Comparison of ENCODE assay signal across 9 cellular contexts in the genomic region with DNA sequence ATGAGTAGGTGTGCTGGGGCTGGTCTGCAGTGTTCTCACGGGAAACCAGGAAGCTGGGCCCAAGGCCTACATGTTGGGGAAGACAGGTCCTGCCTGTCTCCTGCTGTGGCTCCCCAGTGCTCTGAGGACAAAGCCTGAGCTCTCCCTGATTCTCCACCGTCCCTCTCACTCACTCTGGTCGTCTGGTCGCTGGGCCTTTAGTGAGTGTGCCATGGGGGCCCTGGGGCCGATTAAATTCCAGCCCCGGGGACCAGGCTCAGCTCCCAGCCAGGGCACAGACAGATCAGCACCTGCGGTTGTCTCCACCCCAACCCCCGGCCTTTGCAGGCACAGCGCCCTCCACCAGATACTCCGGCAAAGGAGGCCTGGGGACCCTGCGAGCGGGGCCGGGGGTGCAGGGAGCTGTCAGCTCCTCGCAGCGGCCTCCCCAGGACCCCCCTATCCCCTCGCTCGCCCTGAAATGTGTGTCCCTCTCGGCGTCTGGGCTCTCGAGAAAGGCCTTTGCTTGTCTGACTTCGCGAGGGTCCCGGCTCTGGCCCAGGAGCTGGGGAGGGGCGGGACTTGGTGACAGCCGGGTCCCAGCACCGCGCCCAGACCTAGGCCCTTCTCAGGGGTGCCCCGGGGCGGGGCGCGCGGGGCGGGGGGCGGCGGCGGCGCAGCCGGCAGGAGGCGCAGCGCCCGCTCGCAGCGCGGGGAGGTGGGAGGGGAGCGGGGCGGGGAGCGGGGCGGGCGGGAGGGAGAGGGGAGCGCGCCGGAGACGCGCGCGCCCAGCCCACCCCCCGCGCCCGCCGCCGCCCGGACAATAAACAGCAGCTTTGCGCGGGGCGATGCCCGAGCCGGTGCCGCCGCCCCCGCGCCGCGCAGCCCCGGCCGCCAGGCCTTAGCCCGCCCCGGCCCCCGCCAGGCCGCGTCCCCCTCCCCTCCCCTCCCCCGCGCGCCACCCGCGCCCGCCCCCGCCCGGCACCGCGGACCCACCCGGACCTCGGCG. TPM values are rescaled to one million over a fixed set of nuclear protein-coding genes. Genes with fewer than 3 reads are reported as not detected.
DNase-seq lines count a peak whose midpoint lies in the region; ATAC-seq and FAIRE-seq lines count a peak whose summit lies in the region.
"Had no signal": no experiment of that assay in that cellular context is flagged by ENCODE, and none has a peak within 500 bp of the region (broad histone marks: within the 10 kb centered on the region; RNA-seq: fewer than 3 reads in every experiment).

A gene with protein sequence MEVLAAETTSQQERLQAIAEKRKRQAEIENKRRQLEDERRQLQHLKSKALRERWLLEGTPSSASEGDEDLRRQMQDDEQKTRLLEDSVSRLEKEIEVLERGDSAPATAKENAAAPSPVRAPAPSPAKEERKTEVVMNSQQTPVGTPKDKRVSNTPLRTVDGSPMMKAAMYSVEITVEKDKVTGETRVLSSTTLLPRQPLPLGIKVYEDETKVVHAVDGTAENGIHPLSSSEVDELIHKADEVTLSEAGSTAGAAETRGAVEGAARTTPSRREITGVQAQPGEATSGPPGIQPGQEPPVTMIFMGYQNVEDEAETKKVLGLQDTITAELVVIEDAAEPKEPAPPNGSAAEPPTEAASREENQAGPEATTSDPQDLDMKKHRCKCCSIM (plus strand): TSS at position 782 of the 988 bp plus-strand sequence. CDS start 212 bp downstream, outside the sequence.

- peak within 1 kb of the TSS in 1 of 2 donors; percentile 24 for H3K27ac ChIP-seq in small intestine (ENCODE audit: low read depth in 1 of 2, low read length in 1 of 2)

- 9 to 28% (median 13%) methylated on average over 26 to 83 of the region's 93 CpGs for WGBS in small intestine, 3 donors

- no peak within 1 kb of the TSS for H3K27ac Mint-ChIP-seq in activated CD8-positive, alpha-beta T cell treated with anti-CD3 and anti-CD28 coated beads, Interleukin-2, amount 10 ng/mL, durations not matched to agents 7 days and 5 days
- H3K27ac Mint-ChIP-seq: activated naive CD4-positive, alpha-beta T cell treated with anti-CD3 and anti-CD28 coated beads, Interleukin-2, amount 50 U/mL, for 72 hours had no signal

- POLR2A ChIA-PET in activated CD8-positive, alpha-beta T cell treated with anti-CD3 and anti-CD28 coated beads, Interleukin-2, amount 10 ng/mL, durations not matched to agents 7 days and 5 days (lab: Charles Lee), result no interaction called here

- H3K27me3 Mint-ChIP-seq in activated CD8-positive, alpha-beta T cell treated with anti-CD3 and anti-CD28 coated beads, Interleukin-2, amount 10 ng/mL, durations not matched to agents 7 days and 5 days (ENCODE audit: low read depth), result peaks cover 17% of the 10 kb centered on the region

- no peak for ATAC-seq in HG03469 (IDR thresholded peaks at IDR 0.05; ENCODE audit: unreplicated experiment)
- no peak for ATAC-seq in activated CD8-positive, alpha-beta T cell treated with anti-CD3 and anti-CD28 coated beads, Interleukin-2, amount 10 ng/mL, durations not matched to agents 7 days and 5 days

- H3K9me3 Mint-ChIP-seq in activated CD8-positive, alpha-beta T cell treated with anti-CD3 and anti-CD28 coated beads, Interleukin-2, amount 10 ng/mL, durations not matched to agents 7 days and 5 days (ENCODE audit: insufficient read depth), result no peaks in the 10 kb centered on the region
- H3K9me3 Mint-ChIP-seq: activated naive CD4-positive, alpha-beta T cell treated with anti-CD3 and anti-CD28 coated beads, Interleukin-2, amount 50 U/mL, for 72 hours had no signal

- peaks cover 6% of the 10 kb centered on the region for H3K4me1 Mint-ChIP-seq in activated CD8-positive, alpha-beta T cell treated with anti-CD3 and anti-CD28 coated beads, Interleukin-2, amount 10 ng/mL, durations not matched to agents 7 days and 5 days (ENCODE audit: low read depth)

- no peak for FAIRE-seq in small intestine (lab: Jason Lieb, UNC)

- H3K9me3 ChIP-seq in iPS-18c (ENCODE audit: control insufficient read depth, insufficient read depth, low read length), result peaks cover 4% of the 10 kb centered on the region
- no peaks in the 10 kb centered on the region for H3K9me3 ChIP-seq in small intestine (ENCODE audit: control insufficient read depth, low read depth)

- peak within 1 kb of the TSS; percentile 56 for H3K4me3 ChIP-seq in iPS-18c (ENCODE audit: insufficient read depth, low read depth, low read length)
- peak within 1 kb of the TSS; percentile 36 to 44 for H3K4me3 ChIP-seq in small intestine (ENCODE audit: low read depth in 1 of 2, low read length in 2 of 2)

- peaks cover 8 to 10% of the 10 kb centered on the region in 2 donors for H3K27me3 ChIP-seq in small intestine (ENCODE audit: control insufficient read depth in 2 of 2, insufficient read depth in 2 of 2, low read length in 2 of 2)

- CTCF ChIA-PET in activated CD8-positive, alpha-beta T cell treated with anti-CD3 and anti-CD28 coated beads, Interleukin-2, amount 10 ng/mL, durations not matched to agents 7 days and 5 days (lab: Charles Lee), result interaction anchor here (0.8 kb wide), 1 partner anchor 26 kb away, joined by 3 read pairs; no protein-coding TSS in a partner anchor

- no peaks in the 10 kb centered on the region for H3K4me1 ChIP-seq in small intestine (ENCODE audit: control insufficient read depth in 2 of 2, insufficient read depth in 1 of 2, low read depth in 1 of 2, low read length in 1 of 2)

- DNase-seq in HuH-7 (ENCODE audit: low spot score) (peak; percentile 48), anterior cingulate cortex (lab: John Stamatoyannopoulos, UW) (peak in 34 of 58 donors; percentile 12 to 73 (median 36)), small intestine (no peak), NCI-H774 (lab: John Stamatoyannopoulos, UW) (no peak)
- no peak for DNase-seq in activated T-cell treated with anti-CD3 and anti-CD28 coated beads, Interleukin-2, amount 50 U/mL, for 48 hours
- DNase-seq in activated CD8-positive, alpha-beta T cell treated with anti-CD3 and anti-CD28 coated beads, Interleukin-2, amount 10 ng/mL, durations not matched to agents 7 days and 5 days, result no peak

- no peaks in the 10 kb centered on the region for H3K36me3 ChIP-seq in small intestine (ENCODE audit: control insufficient read depth in 2 of 2, insufficient read depth in 2 of 2, low read length in 2 of 2)

- no peaks in the 10 kb centered on the region for H3K36me3 Mint-ChIP-seq in activated CD8-positive, alpha-beta T cell treated with anti-CD3 and anti-CD28 coated beads, Interleukin-2, amount 10 ng/mL, durations not matched to agents 7 days and 5 days (ENCODE audit: low read depth)

- no peak within 1 kb of the TSS for H3K4me3 Mint-ChIP-seq in activated CD8-positive, alpha-beta T cell treated with anti-CD3 and anti-CD28 coated beads, Interleukin-2, amount 10 ng/mL, durations not matched to agents 7 days and 5 days

RNA-seq across cellular contexts. Expression of the gene that starts here (rescaled TPM):
- polyA plus RNA-seq in small intestine, result 10 to 100 TPM; 17.9 to 37.6 (median 32.6) TPM
- not detected for total RNA-seq in activated CD8-positive, alpha-beta T cell treated with anti-CD3 and anti-CD28 coated beads, Interleukin-2, amount 10 ng/mL, durations not matched to agents 7 days and 5 days

Comparison
In these comparisons a context has a peak if more than half of its experiments do, and no peak if none do; other contexts are left out.
1. DNase-seq: peak in HuH-7 (single experiment) and anterior cingulate cortex (34 of 58); none in small intestine (single experiment), activated T-cell treated with anti-CD3 and anti-CD28 coated beads, Interleukin-2, amount 50 U/mL, for 48 hours (0 of 2), NCI-H774 (single experiment) and activated CD8-positive, alpha-beta T cell treated with anti-CD3 and anti-CD28 coated beads, Interleukin-2, amount 10 ng/mL, durations not matched to agents 7 days and 5 days (single experiment).